Comparison of ENCODE assay signal across 35 cellular contexts in the genomic region with DNA sequence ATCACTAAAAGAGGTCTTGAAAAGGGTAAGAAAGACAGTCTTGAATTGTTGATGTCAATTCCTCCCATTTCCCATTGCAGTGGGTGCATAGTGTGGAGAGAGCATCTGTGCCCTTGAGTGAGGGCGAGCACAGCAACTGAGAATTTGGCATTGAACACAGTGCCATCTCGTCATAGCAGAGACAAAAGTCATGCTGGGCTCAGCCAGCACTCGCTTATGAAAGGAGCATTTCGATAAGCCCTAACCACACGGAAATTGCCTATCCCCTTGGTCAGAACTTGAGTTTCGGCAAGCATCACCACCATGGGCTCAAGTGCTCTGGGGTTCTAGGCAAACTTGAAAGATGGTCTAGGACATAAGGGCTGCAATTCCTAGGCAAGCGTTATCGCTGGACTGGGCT.
"Had no signal": no experiment of that assay in that cellular context is flagged by ENCODE, and none has a peak within 500 bp of the region (broad histone marks: within the 10 kb centered on the region; RNA-seq: fewer than 3 reads in every experiment).

No MANE protein-coding gene starts in this region.

- H3K4me3 ChIP-seq: adrenal gland, body of pancreas, breast epithelium, cardiac muscle cell had no signal

- H3K27me3 ChIP-seq: adrenal gland, body of pancreas, brain microvascular endothelial cell, breast epithelium, cardiac muscle cell had no signal

- FAIRE-seq: astrocyte had no signal

- H3K36me3 ChIP-seq: adrenal gland, brain microvascular endothelial cell, breast epithelium, cardiac muscle cell, WERI-Rb-1 had no signal

- H3K27ac ChIP-seq: adrenal gland, body of pancreas, brain microvascular endothelial cell, breast epithelium, cardiac muscle cell, WERI-Rb-1 had no signal

- H3K4me1 ChIP-seq: adrenal gland, body of pancreas, breast epithelium had no signal

- H3K9me3 ChIP-seq: adrenal gland, body of pancreas, breast epithelium had no signal

- ATAC-seq: activated CD4-positive, alpha-beta T cell treated with anti-CD3 and anti-CD28 coated beads for 36 hours; activated CD4-positive, CD25-positive, alpha-beta regulatory T cell treated with anti-CD3 and anti-CD28 coated beads, Interleukin-2, amount 50 U/mL, for 24 hours; activated CD8-positive, alpha-beta memory T cell treated with anti-CD3 and anti-CD28 coated beads, Interleukin-2, amount 10 ng/mL, durations not matched to agents 7 days and 5 days; activated CD8-positive, alpha-beta T cell treated with anti-CD3 and anti-CD28 coated beads, Interleukin-2, amount 10 ng/mL, durations not matched to agents 7 days and 5 days; activated naive CD4-positive, alpha-beta T cell treated with anti-CD3 and anti-CD28 coated beads, Interleukin-2, amount 50 U/mL, for 72 hours; body of pancreas; WTC11 had no signal

- DNase-seq: activated CD4-positive, alpha-beta memory T cell treated with anti-CD3 and anti-CD28 coated beads, Interleukin-2, amount 10 ng/mL, durations not matched to agents 7 days and 5 days; activated CD4-positive, alpha-beta T cell treated with anti-CD3 and anti-CD28 coated beads for 1 hour; activated CD4-positive, alpha-beta T cell treated with anti-CD3 and anti-CD28 coated beads for 36 hours; activated CD4-positive, alpha-beta T cell treated with anti-CD3 and anti-CD28 coated beads for 48 hours; activated CD4-positive, alpha-beta T cell treated with anti-CD3 and anti-CD28 coated beads, Interleukin-2, amount 10 ng/mL, durations not matched to agents 7 days and 5 days; activated CD4-positive, alpha-beta T cell treated with anti-CD3 and anti-CD28 coated beads, Interleukin-2, amount 50 U/mL, for 48 hours; activated CD4-positive, CD25-positive, alpha-beta regulatory T cell; activated CD8-positive, alpha-beta memory T cell treated with anti-CD3 and anti-CD28 coated beads for 24 hours; activated CD8-positive, alpha-beta memory T cell treated with anti-CD3 and anti-CD28 coated beads, Interleukin-2, amount 10 ng/mL, durations not matched to agents 7 days and 5 days; activated CD8-positive, alpha-beta memory T cell treated with anti-CD3 and anti-CD28 coated beads, Interleukin-2, amount 50 U/mL, for 48 hours; activated CD8-positive, alpha-beta T cell treated with anti-CD3 and anti-CD28 coated beads, Interleukin-2, amount 10 ng/mL, durations not matched to agents 7 days and 5 days; activated effector memory CD4-positive, alpha-beta T cell treated with Interleukin-2 at 50 U/mL for 16 hours; activated gamma-delta T cell; activated naive CD4-positive, alpha-beta T cell; activated naive CD4-positive, alpha-beta T cell treated with anti-CD3 and anti-CD28 coated beads for 36 hours; activated naive CD4-positive, alpha-beta T cell treated with anti-CD3 and anti-CD28 coated beads, Interleukin-2, amount 50 U/mL, for 16 hours; activated naive CD8-positive, alpha-beta T cell treated with anti-CD3 and anti-CD28 coated beads for 36 hours; activated T-cell treated with anti-CD3 and anti-CD28 coated beads, Interleukin-2, amount 50 U/mL, for 24 hours; activated T-cell treated with anti-CD3 and anti-CD28 coated beads, Interleukin-2, amount 50 U/mL, for 48 hours; adrenal gland; amniotic stem cell; aorta; body of pancreas; brain microvascular endothelial cell; caudate nucleus; cerebellar nuclear complex; T-helper 2 cell; T-helper 9 cell; WERI-Rb-1 had no signal
